8 cellular contexts compared by ENCODE assay signal in genomic region chr5:150350524-150351344, GRCh38. TPM values are rescaled to one million over a fixed set of nuclear protein-coding genes. Genes with fewer than 3 reads are reported as not detected.
A peak's percentile ranks its signal among the peaks of the same experiment; 100 is the strongest.
DNase-seq lines count a peak whose midpoint lies in the region; TF ChIP-seq lines count a peak whose summit lies in the region.

No MANE protein-coding gene starts in this region.

- H2AFZ ChIP-seq in GM23248 (no peak overlapping the region), Karpas-422 (ENCODE audit: low read length) (no peak overlapping the region; the same call in 1 of the 2 replicates), mammary epithelial cell (ENCODE audit: low read depth, low read length) (peak overlapping the region; percentile 6)

- H4K20me1 ChIP-seq in GM23248 (ENCODE audit: insufficient read depth) (no peaks in the 10 kb centered on the region), Karpas-422 (ENCODE audit: insufficient read depth, low read depth, low read length) (no peaks in the 10 kb centered on the region), mammary epithelial cell (ENCODE audit: insufficient read depth, low read length) (no peaks in the 10 kb centered on the region)

- no peaks in the 10 kb centered on the region for H3K9me2 ChIP-seq in GM23248 (ENCODE audit: insufficient read depth)
- no peaks in the 10 kb centered on the region for H3K9me2 ChIP-seq in Karpas-422 (replicated peaks; ENCODE audit: insufficient read depth, low read length)

- H3K9ac ChIP-seq in GM23248 (no peak overlapping the region), Karpas-422 (ENCODE audit: low read length) (no peak overlapping the region), mammary epithelial cell (ENCODE audit: insufficient read depth, low read length) (no peak overlapping the region)

- H3K4me1 ChIP-seq in GM23248 (ENCODE audit: insufficient read depth): no peaks in the 10 kb centered on the region
- H3K4me1 ChIP-seq in Karpas-422 (ENCODE audit: low read length): peaks cover 10% of the 10 kb centered on the region
- peaks cover 10% of the 10 kb centered on the region for H3K4me1 ChIP-seq in mammary epithelial cell (ENCODE audit: insufficient read depth, low read length)

- BruUV-seq in mammary epithelial cell (replicated peaks; lab: Mats Ljungman, UMichigan): no TSS peak

- H3K4me2 ChIP-seq in GM23248 (ENCODE audit: unreplicated experiment) (no peak overlapping the region), Karpas-422 (ENCODE audit: low read depth, low read length, poor library complexity, severe bottlenecking) (no peak overlapping the region), mammary epithelial cell (ENCODE audit: insufficient read depth, low read depth, low read length) (no peak overlapping the region)

- H3F3A ChIP-seq in GM23248 (ENCODE audit: insufficient read depth): no peaks in the 10 kb centered on the region

- H3K9me3 ChIP-seq in GM23248 (ENCODE audit: low read depth) (no peaks in the 10 kb centered on the region), Karpas-422 (ENCODE audit: low read length) (no peaks in the 10 kb centered on the region), mammary epithelial cell (replicated peaks; ENCODE audit: insufficient read depth, low read length) (no peaks in the 10 kb centered on the region)

- DNase-seq in NCI-H1092 treated with DMSO at 0.1 percent for 48 hours (lab: John Stamatoyannopoulos, UW): peak; percentile 14
- DNase-seq in NCI-H1092 (lab: John Stamatoyannopoulos, UW): no peak
- DNase-seq in GM23248: peak; percentile 85
- peak; percentile 84 for DNase-seq in Karpas-422
- peak; percentile 27 for DNase-seq in T1000 (lab: John Stamatoyannopoulos, UW)
- DNase-seq in mammary epithelial cell: peak; percentile 55
- peak; percentile 76 for DNase-seq in iris pigment epithelial cell (ENCODE audit: low read depth)
- DNase-seq in stimulated activated CD4-positive, alpha-beta T cell treated with anti-CD3 and anti-CD28 coated beads, Interleukin-12 subunit alpha, Interleukin-12 subunit beta, amount 100 ng/mL, for 48 hours (ENCODE audit: low read depth in 2 of 3, low spot score in 1 of 3): peak; percentile 25 to 36 (median 35)

- H3K79me2 ChIP-seq in GM23248 (ENCODE audit: insufficient read depth) (no peaks in the 10 kb centered on the region), Karpas-422 (ENCODE audit: low read length) (no peaks in the 10 kb centered on the region), mammary epithelial cell (ENCODE audit: insufficient read depth, low read length) (no peaks in the 10 kb centered on the region)

- TF ChIP-seq CTCF in mammary epithelial cell (conservative IDR thresholded peaks at IDR 0.05 in 1 of 2, IDR thresholded peaks at IDR 0.05 in 1 of 2; ENCODE audit: extremely low read depth in 1 of 2, insufficient read depth in 1 of 2, low read depth in 1 of 2, low read length in 2 of 2): peak; percentile 57 to 84

- H3K4me3 ChIP-seq in GM23248: no peak overlapping the region
- no peak overlapping the region for H3K4me3 ChIP-seq in Karpas-422 (ENCODE audit: low read length)
- H3K4me3 ChIP-seq in mammary epithelial cell (replicated peaks in 1 of 3; ENCODE audit: insufficient read depth in 1 of 3, low read depth in 2 of 3, low read length in 3 of 3): no peak overlapping the region

- dilution Hi-C loops in mammary epithelial cell (cut with HindIII; ENCODE audit: low sequenced_read_pairs): no loop called here

- intact Hi-C loops in mammary epithelial cell (cut with micrococcal nuclease): loop anchor here (1.0 to 10.0 kb wide), 8 partner anchors 33 to 516 kb away; no protein-coding TSS in a partner anchor

- H3K27ac ChIP-seq in GM23248 (no peak overlapping the region), Karpas-422 (ENCODE audit: low read length) (no peak overlapping the region), mammary epithelial cell (ENCODE audit: insufficient read depth, low read depth, low read length) (no peak overlapping the region)

- H3K27me3 ChIP-seq in GM23248 (replicated peaks; ENCODE audit: insufficient read depth): no peaks in the 10 kb centered on the region
- H3K27me3 ChIP-seq in Karpas-422 (ENCODE audit: low read length): no peaks in the 10 kb centered on the region
- no peaks in the 10 kb centered on the region for H3K27me3 ChIP-seq in mammary epithelial cell (ENCODE audit: insufficient read depth, low read length)

- no peaks in the 10 kb centered on the region for H3K36me3 ChIP-seq in GM23248 (ENCODE audit: low read depth)
- H3K36me3 ChIP-seq in Karpas-422 (ENCODE audit: insufficient read depth, low read length): no peaks in the 10 kb centered on the region
- no peaks in the 10 kb centered on the region for H3K36me3 ChIP-seq in mammary epithelial cell (ENCODE audit: insufficient read depth, low read length)

- 51 to 55% methylated on average over 7 of the region's 7 CpGs for whole genome bisulfite sequencing in GM23248 (ENCODE audit: low coverage in 1 of 2, low lambda C conversion rate in 2 of 2, missing lambda C conversion rate in 2 of 2), 2 experiments
- 60% methylated on average over 7 of the region's 7 CpGs for WGBS in mammary epithelial cell (ENCODE audit: low coverage, missing lambda C conversion rate)

- in situ Hi-C loops in GM23248 (cut with MboI) (no loop called here), mammary epithelial cell (cut with MboI; ENCODE audit: low sequenced_read_pairs in 2 of 2) (loop anchor here in 1 of 2 donors (10.0 to 25.0 kb wide), 2 partner anchors 86 to 188 kb away; partner anchors contain the start of genes CDX1 and PDGFRB)

- CTCF ChIA-PET in mammary epithelial cell (lab: Charles Lee; ENCODE audit: low non-redundant PET): interaction anchor here (0.6 to 1.6 kb wide), 5 partner anchors 53 to 192 kb away, joined by 3 to 14 read pairs (median 5); no protein-coding TSS in a partner anchor

RNA-seq across cellular contexts. Expression of gene TCOF1, which starts 6.8 kb away (rescaled TPM):
- total RNA-seq in GM23248 (2014; rRNA removed; shearing (Covaris generic)): 18.0 and 22.5 TPM in 2 replicates
- 15.1 and 16.3 TPM in 2 replicates for polyA plus RNA-seq in GM23248 (2016; fragmentation: Nextera tagmentation; extraction: Ambion mirVana)
- total RNA-seq in Karpas-422 (2014; rRNA removed; shearing (Covaris generic); ENCODE audit: low replicate concordance): 23.0 and 42.6 TPM in 2 replicates
- 10 to 100 TPM; 17.7 to 70.4 TPM for total RNA-seq in mammary epithelial cell
- polyA plus RNA-seq in mammary epithelial cell: 34.8 TPM
- polyA minus RNA-seq in mammary epithelial cell: 44.3 TPM

RNA-seq across cellular contexts. Expression of gene ARSI, which starts 48.0 kb away (rescaled TPM):
- total RNA-seq in GM23248 (2014; rRNA removed; shearing (Covaris generic)): 4.2 and 4.3 TPM in 2 replicates
- polyA plus RNA-seq in GM23248 (2016; fragmentation: Nextera tagmentation; extraction: Ambion mirVana): 0.72 and 1.0 TPM in 2 replicates
- total RNA-seq in Karpas-422 (2014; rRNA removed; shearing (Covaris generic); ENCODE audit: low replicate concordance): not detected in 2 replicates
- 10 to 100 TPM in 1 of 2 donors, 1 to 10 TPM in 1; 9.2 to 38.8 TPM for total RNA-seq in mammary epithelial cell
- polyA plus RNA-seq in mammary epithelial cell: 20.3 TPM
- polyA minus RNA-seq in mammary epithelial cell: 6.9 TPM
